8 cellular contexts compared by ENCODE assay signal in the genomic region with DNA sequence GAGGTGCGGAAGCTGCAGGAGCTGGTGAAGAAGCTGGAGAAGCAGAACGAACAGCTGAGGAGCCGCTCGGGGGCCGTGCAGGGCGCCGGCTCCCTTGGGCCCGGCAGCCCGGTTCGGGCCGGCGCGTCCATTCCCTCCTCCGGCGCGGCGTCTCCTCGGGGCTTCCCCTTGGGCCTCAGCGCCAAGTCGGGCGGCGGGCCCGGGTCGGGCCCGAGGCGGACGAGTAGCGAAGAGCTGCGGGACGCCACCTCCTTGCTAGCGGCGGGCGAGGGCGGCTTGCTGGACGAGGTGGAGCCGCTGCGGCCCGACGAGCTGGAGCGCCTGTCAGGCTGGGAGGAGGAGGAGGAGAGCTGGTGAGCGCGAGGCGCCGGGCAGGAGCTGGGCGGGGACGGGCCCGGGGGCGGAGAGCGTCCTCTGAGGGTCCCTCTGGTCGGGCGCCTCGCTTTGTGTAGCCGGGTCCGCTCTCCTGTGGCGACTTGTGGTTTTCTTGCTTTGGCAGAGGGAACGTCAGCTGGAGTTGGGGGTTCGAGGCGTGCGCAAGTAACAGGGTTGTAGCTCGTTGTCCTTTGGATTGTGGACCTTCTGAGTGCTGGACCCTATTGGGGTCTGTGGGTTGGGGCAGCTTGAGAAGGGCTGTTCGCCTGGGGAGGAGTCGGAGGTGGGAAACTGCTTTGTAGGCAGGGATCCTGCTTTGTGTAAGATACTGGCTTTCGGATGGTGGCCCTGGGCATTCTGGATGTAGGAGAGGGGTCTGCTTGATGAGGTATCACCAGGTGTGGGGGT. TPM values are rescaled to one million over a fixed set of nuclear protein-coding genes. Genes with fewer than 3 reads are reported as not detected.
A peak's percentile ranks its signal among the peaks of the same experiment; 100 is the strongest.
DNase-seq lines count a peak whose midpoint lies in the region; ATAC-seq and TF ChIP-seq lines count a peak whose summit lies in the region.

No MANE protein-coding gene starts in this region.

- H3K4me3 ChIP-seq in body of pancreas: peak overlapping the region; percentile 41 to 89
- peak overlapping the region; percentile 92 for H3K4me3 ChIP-seq in iPS-20b (ENCODE audit: low read length)
- H3K4me3 ChIP-seq in skeletal muscle tissue (ENCODE audit: low read length in 3 of 3): peak overlapping the region; percentile 87 to 94 (median 91)

- H3K4me1 ChIP-seq in body of pancreas (peaks cover 36% of the 10 kb centered on the region), iPS-20b (ENCODE audit: insufficient read depth, low read length) (peaks cover 27% of the 10 kb centered on the region), skeletal muscle tissue (ENCODE audit: control insufficient read depth in 3 of 3, insufficient read depth in 3 of 3, low read length in 3 of 3) (peaks cover 7 to 53% (median 30%) of the 10 kb centered on the region in 3 donors)

- H3K27ac ChIP-seq in body of pancreas (peak overlapping the region; percentile 81 to 99 (median 92)), iPS-20b (ENCODE audit: low read length) (no peak overlapping the region), skeletal muscle tissue (ENCODE audit: low read depth, low read length) (peak overlapping the region; percentile 95)

- H3K27ac Mint-ChIP-seq in T-helper 17 cell: peak overlapping the region; percentile 96

- intact Hi-C loops in body of pancreas (cut with DNase I): no loop called here

- H3K4me1 Mint-ChIP-seq in T-helper 17 cell: peaks cover 51% of the 10 kb centered on the region

- no peak for TF ChIP-seq CTCF in body of pancreas (IDR thresholded peaks at IDR 0.05)

- H3K36me3 Mint-ChIP-seq in T-helper 17 cell (ENCODE audit: low read depth): peaks cover 5% of the 10 kb centered on the region

- no peak for TF ChIP-seq POLR2A in body of pancreas (IDR thresholded peaks at IDR 0.05)

- H3K9me3 ChIP-seq in T-helper 17 cell (ENCODE audit: control insufficient read depth, low read length, poor library complexity, severe bottlenecking) (no peaks in the 10 kb centered on the region), body of pancreas (no peaks in the 10 kb centered on the region), iPS-20b (ENCODE audit: insufficient read depth, low read depth, low read length) (no peaks in the 10 kb centered on the region), skeletal muscle tissue (ENCODE audit: control insufficient read depth in 3 of 3, low read length in 3 of 3) (no peaks in the 10 kb centered on the region)

- H3K27me3 Mint-ChIP-seq in T-helper 17 cell: no peaks in the 10 kb centered on the region

- H3K4me3 Mint-ChIP-seq in T-helper 17 cell: peak overlapping the region; percentile 98

- H3K27me3 ChIP-seq in body of pancreas: no peaks in the 10 kb centered on the region
- H3K27me3 ChIP-seq in iPS-20b (ENCODE audit: insufficient read depth, low read length): no peaks in the 10 kb centered on the region
- no peaks in the 10 kb centered on the region for H3K27me3 ChIP-seq in skeletal muscle tissue (ENCODE audit: control insufficient read depth in 3 of 3, insufficient read depth in 3 of 3, low read length in 3 of 3)

- 0% methylated on average over 22 to 62 of the region's 63 CpGs for whole genome bisulfite sequencing in body of pancreas, 2 donors

- H3K36me3 ChIP-seq in body of pancreas (replicated peaks in 1 of 2; ENCODE audit: insufficient read depth in 1 of 2, low read depth in 2 of 2) (no peaks in the 10 kb centered on the region), iPS-20b (ENCODE audit: insufficient read depth, low read depth, low read length) (no peaks in the 10 kb centered on the region), skeletal muscle tissue (ENCODE audit: control insufficient read depth in 3 of 3, insufficient read depth in 3 of 3, low read length in 3 of 3) (no peaks in the 10 kb centered on the region)

- DNase-seq in COLO668 (lab: John Stamatoyannopoulos, UW; ENCODE audit: unreplicated experiment): peak; percentile 62
- DNase-seq in T-helper 17 cell: peak; percentile 31 to 44 (median 41)
- DNase-seq in body of pancreas: peak; percentile 53 to 62 (median 58)
- no peak for DNase-seq in DMS114 treated with DMSO at 0.1 percent for 48 hours (lab: John Stamatoyannopoulos, UW; ENCODE audit: unreplicated experiment)

- peak; percentile 17 for ATAC-seq in GM19467 (IDR thresholded peaks at IDR 0.05; ENCODE audit: unreplicated experiment)
- ATAC-seq in HG03571 (IDR thresholded peaks at IDR 0.05; ENCODE audit: unreplicated experiment): peak; percentile 24
- peak; percentile 25 for ATAC-seq in T-helper 17 cell
- peak; percentile 19 for ATAC-seq in body of pancreas

- H3K9ac ChIP-seq in iPS-20b (ENCODE audit: low read depth, low read length): peak overlapping the region; percentile 89
- peak overlapping the region; percentile 89 to 97 (median 91) for H3K9ac ChIP-seq in skeletal muscle tissue (ENCODE audit: low read depth in 1 of 3, low read length in 3 of 3)

RNA-seq across cellular contexts. Expression of a gene that starts 0.6 kb away (rescaled TPM):
- 10 to 100 TPM; 76.7 to 92.3 TPM for total RNA-seq in T-helper 17 cell
- 10 to 100 TPM; 13.2 to 17.1 TPM for total RNA-seq in body of pancreas
- 53.8 TPM for total RNA-seq in skeletal muscle tissue
